1 cellular context compared by ENCODE assay signal in the genomic region with DNA sequence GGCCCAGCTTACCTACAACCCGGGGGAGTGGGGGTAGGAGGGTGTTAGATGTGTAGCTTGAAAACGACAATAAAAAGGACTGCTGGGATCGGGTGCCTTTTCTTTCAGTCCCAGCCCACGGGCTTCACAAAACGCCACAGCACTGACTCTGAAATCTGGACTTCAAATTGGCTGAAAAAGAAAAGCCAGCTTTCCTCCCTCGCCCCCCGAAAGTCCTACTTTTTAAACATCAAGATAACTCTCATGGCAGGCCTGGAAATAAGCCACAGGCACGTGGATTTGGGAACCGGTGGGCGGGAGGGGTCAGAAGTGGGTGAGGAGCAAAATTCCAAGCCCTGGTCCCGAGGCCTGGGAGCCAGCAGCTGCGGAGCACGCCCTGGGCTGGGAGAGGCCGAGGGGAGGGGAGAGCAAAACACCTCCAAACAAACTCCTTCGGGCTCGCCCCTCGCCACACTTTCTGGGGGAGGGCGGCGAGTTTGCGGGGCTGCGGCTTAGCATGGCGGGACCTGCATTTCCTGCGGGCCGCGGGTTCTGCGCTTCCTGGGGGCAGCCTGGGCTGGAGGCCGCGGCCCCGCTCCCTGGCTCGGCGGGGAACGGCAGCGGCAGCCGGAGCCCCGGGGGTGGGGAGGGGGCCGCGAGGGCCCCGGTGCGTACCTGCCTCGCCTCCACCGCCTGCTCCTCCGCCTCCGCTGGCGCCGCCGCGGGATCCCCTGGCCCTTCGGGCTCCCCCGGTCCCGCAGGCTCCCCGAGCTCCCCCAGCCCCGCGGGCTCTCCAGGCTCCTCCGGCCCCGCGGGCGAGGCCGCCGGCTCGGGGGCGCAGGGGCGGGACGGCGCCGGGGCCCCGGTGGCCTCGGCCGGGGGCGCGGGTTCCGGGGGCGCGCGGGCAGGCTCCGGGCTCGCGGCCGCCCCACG.
TF ChIP-seq lines count a peak whose summit lies in the region.
"Not testable (repeated sequence)": the region's sequence is repeated elsewhere in the genome, so short reads cannot be mapped to it uniquely, and the experiment has no call there.

No MANE protein-coding gene starts in this region.

TF ChIP-seq in K562, 482 proteins besides CTCF, POLR2A, EP300 and RAD21:
- TF ChIP-seq CXXC5 (CRISPR knock-in tag; IDR thresholded peaks at IDR 0.05): peak; percentile 44; the same call in 1 of the 2 replicates
- TF ChIP-seq, protein P1, sequence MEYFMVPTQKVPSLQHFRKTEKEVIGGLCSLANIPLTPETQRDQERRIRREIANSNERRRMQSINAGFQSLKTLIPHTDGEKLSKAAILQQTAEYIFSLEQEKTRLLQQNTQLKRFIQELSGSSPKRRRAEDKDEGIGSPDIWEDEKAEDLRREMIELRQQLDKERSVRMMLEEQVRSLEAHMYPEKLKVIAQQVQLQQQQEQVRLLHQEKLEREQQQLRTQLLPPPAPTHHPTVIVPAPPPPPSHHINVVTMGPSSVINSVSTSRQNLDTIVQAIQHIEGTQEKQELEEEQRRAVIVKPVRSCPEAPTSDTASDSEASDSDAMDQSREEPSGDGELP (CRISPR knock-in tag; IDR thresholded peaks at IDR 0.05; ENCODE audit: borderline replicate concordance): peak; percentile 43; the same call in 1 of the 2 replicates
- peak; percentile 84 for TF ChIP-seq L3MBTL2 (IDR thresholded peaks at IDR 0.05)
- 0 out of 2 replicates have a peak, but pooled peaks have one; percentile 40 for TF ChIP-seq SMAD4 (CRISPR knock-in tag; conservative IDR thresholded peaks at IDR 0.05)
- TF ChIP-seq EGR1 (conservative IDR thresholded peaks at IDR 0.05): 0 out of 2 replicates have a peak, but pooled peaks have one; percentile 16
- peak; percentile 36 for TF ChIP-seq CHD1 (IDR thresholded peaks at IDR 0.05; ENCODE audit: low read length)
- TF ChIP-seq POLR2G (IDR thresholded peaks at IDR 0.05; ENCODE audit: low read depth, low read length): peak; percentile 30; the same call in 1 of the 2 replicates
- 0 out of 2 replicates have a peak, but pooled peaks have one; percentile 19 for TF ChIP-seq GABPA (tag; conservative IDR thresholded peaks at IDR 0.05; ENCODE audit: low read depth)
- TF ChIP-seq RBFOX2 (IDR thresholded peaks at IDR 0.05; ENCODE audit: low read depth, low read length): peak; percentile 51; the same call in 1 of the 2 replicates
- TF ChIP-seq PHF8 (IDR thresholded peaks at IDR 0.05; ENCODE audit: borderline replicate concordance, low read length): peak; percentile 25; the same call in 1 of the 2 replicates
- TF ChIP-seq ZFX (CRISPR knock-in tag; IDR thresholded peaks at IDR 0.05): peak; percentile 39; the same call in 1 of the 2 replicates
- TF ChIP-seq ZBTB7A (IDR thresholded peaks at IDR 0.05; ENCODE audit: borderline replicate concordance, control insufficient read depth, low read depth, low read length): peak; percentile 64; the same call in 1 of the 2 replicates
- TF ChIP-seq, protein P2, sequence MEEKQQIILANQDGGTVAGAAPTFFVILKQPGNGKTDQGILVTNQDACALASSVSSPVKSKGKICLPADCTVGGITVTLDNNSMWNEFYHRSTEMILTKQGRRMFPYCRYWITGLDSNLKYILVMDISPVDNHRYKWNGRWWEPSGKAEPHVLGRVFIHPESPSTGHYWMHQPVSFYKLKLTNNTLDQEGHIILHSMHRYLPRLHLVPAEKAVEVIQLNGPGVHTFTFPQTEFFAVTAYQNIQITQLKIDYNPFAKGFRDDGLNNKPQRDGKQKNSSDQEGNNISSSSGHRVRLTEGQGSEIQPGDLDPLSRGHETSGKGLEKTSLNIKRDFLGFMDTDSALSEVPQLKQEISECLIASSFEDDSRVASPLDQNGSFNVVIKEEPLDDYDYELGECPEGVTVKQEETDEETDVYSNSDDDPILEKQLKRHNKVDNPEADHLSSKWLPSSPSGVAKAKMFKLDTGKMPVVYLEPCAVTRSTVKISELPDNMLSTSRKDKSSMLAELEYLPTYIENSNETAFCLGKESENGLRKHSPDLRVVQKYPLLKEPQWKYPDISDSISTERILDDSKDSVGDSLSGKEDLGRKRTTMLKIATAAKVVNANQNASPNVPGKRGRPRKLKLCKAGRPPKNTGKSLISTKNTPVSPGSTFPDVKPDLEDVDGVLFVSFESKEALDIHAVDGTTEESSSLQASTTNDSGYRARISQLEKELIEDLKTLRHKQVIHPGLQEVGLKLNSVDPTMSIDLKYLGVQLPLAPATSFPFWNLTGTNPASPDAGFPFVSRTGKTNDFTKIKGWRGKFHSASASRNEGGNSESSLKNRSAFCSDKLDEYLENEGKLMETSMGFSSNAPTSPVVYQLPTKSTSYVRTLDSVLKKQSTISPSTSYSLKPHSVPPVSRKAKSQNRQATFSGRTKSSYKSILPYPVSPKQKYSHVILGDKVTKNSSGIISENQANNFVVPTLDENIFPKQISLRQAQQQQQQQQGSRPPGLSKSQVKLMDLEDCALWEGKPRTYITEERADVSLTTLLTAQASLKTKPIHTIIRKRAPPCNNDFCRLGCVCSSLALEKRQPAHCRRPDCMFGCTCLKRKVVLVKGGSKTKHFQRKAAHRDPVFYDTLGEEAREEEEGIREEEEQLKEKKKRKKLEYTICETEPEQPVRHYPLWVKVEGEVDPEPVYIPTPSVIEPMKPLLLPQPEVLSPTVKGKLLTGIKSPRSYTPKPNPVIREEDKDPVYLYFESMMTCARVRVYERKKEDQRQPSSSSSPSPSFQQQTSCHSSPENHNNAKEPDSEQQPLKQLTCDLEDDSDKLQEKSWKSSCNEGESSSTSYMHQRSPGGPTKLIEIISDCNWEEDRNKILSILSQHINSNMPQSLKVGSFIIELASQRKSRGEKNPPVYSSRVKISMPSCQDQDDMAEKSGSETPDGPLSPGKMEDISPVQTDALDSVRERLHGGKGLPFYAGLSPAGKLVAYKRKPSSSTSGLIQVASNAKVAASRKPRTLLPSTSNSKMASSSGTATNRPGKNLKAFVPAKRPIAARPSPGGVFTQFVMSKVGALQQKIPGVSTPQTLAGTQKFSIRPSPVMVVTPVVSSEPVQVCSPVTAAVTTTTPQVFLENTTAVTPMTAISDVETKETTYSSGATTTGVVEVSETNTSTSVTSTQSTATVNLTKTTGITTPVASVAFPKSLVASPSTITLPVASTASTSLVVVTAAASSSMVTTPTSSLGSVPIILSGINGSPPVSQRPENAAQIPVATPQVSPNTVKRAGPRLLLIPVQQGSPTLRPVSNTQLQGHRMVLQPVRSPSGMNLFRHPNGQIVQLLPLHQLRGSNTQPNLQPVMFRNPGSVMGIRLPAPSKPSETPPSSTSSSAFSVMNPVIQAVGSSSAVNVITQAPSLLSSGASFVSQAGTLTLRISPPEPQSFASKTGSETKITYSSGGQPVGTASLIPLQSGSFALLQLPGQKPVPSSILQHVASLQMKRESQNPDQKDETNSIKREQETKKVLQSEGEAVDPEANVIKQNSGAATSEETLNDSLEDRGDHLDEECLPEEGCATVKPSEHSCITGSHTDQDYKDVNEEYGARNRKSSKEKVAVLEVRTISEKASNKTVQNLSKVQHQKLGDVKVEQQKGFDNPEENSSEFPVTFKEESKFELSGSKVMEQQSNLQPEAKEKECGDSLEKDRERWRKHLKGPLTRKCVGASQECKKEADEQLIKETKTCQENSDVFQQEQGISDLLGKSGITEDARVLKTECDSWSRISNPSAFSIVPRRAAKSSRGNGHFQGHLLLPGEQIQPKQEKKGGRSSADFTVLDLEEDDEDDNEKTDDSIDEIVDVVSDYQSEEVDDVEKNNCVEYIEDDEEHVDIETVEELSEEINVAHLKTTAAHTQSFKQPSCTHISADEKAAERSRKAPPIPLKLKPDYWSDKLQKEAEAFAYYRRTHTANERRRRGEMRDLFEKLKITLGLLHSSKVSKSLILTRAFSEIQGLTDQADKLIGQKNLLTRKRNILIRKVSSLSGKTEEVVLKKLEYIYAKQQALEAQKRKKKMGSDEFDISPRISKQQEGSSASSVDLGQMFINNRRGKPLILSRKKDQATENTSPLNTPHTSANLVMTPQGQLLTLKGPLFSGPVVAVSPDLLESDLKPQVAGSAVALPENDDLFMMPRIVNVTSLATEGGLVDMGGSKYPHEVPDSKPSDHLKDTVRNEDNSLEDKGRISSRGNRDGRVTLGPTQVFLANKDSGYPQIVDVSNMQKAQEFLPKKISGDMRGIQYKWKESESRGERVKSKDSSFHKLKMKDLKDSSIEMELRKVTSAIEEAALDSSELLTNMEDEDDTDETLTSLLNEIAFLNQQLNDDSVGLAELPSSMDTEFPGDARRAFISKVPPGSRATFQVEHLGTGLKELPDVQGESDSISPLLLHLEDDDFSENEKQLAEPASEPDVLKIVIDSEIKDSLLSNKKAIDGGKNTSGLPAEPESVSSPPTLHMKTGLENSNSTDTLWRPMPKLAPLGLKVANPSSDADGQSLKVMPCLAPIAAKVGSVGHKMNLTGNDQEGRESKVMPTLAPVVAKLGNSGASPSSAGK (IDR thresholded peaks at IDR 0.05): peak; percentile 68
- TF ChIP-seq RBBP5 (IDR thresholded peaks at IDR 0.05; ENCODE audit: borderline replicate concordance, insufficient read depth, low read length, poor library complexity, severe bottlenecking): peak; percentile 7
- TF ChIP-seq MAZ (CRISPR knock-in tag; conservative IDR thresholded peaks at IDR 0.05 in 1 of 2, IDR thresholded peaks at IDR 0.05 in 1 of 2): 0 out of 4 replicates have a peak, but pooled peaks of 1 of the 2 experiments have one; percentile 46
- 0 out of 2 replicates have a peak, but pooled peaks have one; percentile 33 for TF ChIP-seq ZBTB17 (CRISPR knock-in tag; IDR thresholded peaks at IDR 0.05)
- TF ChIP-seq, protein P3, sequence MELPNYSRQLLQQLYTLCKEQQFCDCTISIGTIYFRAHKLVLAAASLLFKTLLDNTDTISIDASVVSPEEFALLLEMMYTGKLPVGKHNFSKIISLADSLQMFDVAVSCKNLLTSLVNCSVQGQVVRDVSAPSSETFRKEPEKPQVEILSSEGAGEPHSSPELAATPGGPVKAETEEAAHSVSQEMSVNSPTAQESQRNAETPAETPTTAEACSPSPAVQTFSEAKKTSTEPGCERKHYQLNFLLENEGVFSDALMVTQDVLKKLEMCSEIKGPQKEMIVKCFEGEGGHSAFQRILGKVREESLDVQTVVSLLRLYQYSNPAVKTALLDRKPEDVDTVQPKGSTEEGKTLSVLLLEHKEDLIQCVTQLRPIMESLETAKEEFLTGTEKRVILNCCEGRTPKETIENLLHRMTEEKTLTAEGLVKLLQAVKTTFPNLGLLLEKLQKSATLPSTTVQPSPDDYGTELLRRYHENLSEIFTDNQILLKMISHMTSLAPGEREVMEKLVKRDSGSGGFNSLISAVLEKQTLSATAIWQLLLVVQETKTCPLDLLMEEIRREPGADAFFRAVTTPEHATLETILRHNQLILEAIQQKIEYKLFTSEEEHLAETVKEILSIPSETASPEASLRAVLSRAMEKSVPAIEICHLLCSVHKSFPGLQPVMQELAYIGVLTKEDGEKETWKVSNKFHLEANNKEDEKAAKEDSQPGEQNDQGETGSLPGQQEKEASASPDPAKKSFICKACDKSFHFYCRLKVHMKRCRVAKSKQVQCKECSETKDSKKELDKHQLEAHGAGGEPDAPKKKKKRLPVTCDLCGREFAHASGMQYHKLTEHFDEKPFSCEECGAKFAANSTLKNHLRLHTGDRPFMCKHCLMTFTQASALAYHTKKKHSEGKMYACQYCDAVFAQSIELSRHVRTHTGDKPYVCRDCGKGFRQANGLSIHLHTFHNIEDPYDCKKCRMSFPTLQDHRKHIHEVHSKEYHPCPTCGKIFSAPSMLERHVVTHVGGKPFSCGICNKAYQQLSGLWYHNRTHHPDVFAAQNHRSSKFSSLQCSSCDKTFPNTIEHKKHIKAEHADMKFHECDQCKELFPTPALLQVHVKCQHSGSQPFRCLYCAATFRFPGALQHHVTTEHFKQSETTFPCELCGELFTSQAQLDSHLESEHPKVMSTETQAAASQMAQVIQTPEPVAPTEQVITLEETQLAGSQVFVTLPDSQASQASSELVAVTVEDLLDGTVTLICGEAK (IDR thresholded peaks at IDR 0.05): 0 out of 2 replicates have a peak, but pooled peaks have one; percentile 34
- TF ChIP-seq, protein P3 (CRISPR knock-in tag; IDR thresholded peaks at IDR 0.05): not testable (repeated sequence)
- TF ChIP-seq, protein P4, sequence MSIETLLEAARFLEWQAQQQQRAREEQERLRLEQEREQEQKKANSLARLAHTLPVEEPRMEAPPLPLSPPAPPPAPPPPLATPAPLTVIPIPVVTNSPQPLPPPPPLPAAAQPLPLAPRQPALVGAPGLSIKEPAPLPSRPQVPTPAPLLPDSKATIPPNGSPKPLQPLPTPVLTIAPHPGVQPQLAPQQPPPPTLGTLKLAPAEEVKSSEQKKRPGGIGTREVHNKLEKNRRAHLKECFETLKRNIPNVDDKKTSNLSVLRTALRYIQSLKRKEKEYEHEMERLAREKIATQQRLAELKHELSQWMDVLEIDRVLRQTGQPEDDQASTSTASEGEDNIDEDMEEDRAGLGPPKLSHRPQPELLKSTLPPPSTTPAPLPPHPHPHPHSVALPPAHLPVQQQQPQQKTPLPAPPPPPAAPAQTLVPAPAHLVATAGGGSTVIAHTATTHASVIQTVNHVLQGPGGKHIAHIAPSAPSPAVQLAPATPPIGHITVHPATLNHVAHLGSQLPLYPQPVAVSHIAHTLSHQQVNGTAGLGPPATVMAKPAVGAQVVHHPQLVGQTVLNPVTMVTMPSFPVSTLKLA (conservative IDR thresholded peaks at IDR 0.05): peak in 1 of 2 experiments; percentile 35; a peak in 1 of 4 replicates
